8 cellular contexts compared by ENCODE assay signal in the genomic region with DNA sequence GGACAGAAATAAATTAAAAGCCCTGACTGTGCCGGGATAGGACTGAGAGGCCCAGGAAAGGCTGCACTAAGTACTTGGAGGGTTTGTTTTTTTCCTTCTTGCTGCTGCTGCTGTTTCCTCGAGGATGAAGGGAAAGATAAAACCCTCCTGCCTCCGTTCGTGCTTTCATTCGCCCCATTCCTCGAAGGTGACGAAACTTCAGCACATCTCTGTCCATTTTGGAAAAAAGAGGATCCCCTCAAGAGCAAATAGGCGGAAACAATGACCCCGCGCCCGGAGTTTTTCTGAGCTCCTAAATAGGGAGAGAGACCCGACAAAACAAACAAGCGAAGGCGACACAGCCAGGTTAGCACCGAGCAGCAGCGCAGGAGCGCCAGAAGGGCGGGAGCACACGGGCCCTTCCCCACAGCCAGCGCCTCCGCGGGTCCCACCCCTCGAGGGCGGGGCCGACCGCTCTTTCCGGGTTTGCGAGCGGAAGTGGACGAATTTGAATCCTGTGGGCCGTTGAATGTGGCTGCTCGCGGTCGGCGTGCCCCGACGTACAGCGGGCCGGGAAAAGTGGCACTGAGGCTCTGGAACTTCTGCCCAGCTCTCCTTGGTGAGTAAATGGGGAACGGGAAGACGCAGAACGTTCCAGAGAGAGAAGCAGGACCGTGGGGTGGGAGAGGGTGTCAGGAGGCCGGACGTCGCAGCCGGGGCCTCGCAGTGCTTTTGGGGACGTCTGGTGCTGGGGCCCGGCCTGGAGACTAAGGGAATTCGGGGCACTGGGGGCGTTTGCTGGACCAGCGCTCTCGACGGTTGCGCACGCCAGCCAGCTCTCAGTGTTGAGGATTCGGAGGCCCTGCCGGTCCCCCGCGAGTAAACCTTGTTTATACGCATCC. TPM values are rescaled to one million over a fixed set of nuclear protein-coding genes. Genes with fewer than 3 reads are reported as not detected.
DNase-seq lines count a peak whose midpoint lies in the region; FAIRE-seq and TF ChIP-seq lines count a peak whose summit lies in the region.

A gene with protein sequence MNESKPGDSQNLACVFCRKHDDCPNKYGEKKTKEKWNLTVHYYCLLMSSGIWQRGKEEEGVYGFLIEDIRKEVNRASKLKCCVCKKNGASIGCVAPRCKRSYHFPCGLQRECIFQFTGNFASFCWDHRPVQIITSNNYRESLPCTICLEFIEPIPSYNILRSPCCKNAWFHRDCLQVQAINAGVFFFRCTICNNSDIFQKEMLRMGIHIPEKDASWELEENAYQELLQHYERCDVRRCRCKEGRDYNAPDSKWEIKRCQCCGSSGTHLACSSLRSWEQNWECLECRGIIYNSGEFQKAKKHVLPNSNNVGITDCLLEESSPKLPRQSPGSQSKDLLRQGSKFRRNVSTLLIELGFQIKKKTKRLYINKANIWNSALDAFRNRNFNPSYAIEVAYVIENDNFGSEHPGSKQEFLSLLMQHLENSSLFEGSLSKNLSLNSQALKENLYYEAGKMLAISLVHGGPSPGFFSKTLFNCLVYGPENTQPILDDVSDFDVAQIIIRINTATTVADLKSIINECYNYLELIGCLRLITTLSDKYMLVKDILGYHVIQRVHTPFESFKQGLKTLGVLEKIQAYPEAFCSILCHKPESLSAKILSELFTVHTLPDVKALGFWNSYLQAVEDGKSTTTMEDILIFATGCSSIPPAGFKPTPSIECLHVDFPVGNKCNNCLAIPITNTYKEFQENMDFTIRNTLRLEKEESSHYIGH (plus strand): TSS at position 484 of the 881 bp plus-strand sequence. CDS start 21,922 bp downstream, outside the sequence.

- peak within 1 kb of the TSS; percentile 80 for H3K4me3 ChIP-seq in HAP-1
- peak within 1 kb of the TSS; percentile 77 for H3K4me3 ChIP-seq in MG63
- H3K4me3 ChIP-seq in neutrophil (ENCODE audit: low read depth in 1 of 2, low read length in 1 of 2) = peak within 1 kb of the TSS; percentile 75 to 79

- TF ChIP-seq CTCF in neutrophil (IDR thresholded peaks at IDR 0.05) = no peak

- H3K4me1 ChIP-seq in HAP-1 (peaks cover 12% of the 10 kb centered on the region), neutrophil (ENCODE audit: control insufficient read depth in 1 of 2, insufficient read depth in 1 of 2, low read depth in 1 of 2, low read length in 1 of 2) (peaks cover 21 to 22% of the 10 kb centered on the region in 2 experiments)

- peaks cover 4% of the 10 kb centered on the region; the same call in 1 of the 2 replicates for H3K27me3 ChIP-seq in HAP-1 (ENCODE audit: low read depth)
- H3K27me3 ChIP-seq in MG63 = no peaks in the 10 kb centered on the region
- H3K27me3 ChIP-seq in neutrophil = no peaks in the 10 kb centered on the region

- in situ Hi-C loops in G401 (cut with HindIII; ENCODE audit: low sequenced_read_pairs) = no loop called here
- in situ Hi-C loops in HAP-1 (cut with MboI; ENCODE audit: low sequenced_read_pairs) = no loop called here
- in situ Hi-C loops in SK-MEL-5 (cut with HindIII; ENCODE audit: low pct_unique_long_range_greater_than_20kb, low sequenced_read_pairs) = no loop called here

- H3K36me3 ChIP-seq in HAP-1 (replicated peaks) (no peaks in the 10 kb centered on the region; the same call in 1 of the 2 replicates), MG63 (peaks cover 8% of the 10 kb centered on the region), neutrophil (no peaks in the 10 kb centered on the region)

- peak within 1 kb of the TSS; percentile 66 for H3K27ac ChIP-seq in neutrophil
- H3K27ac ChIP-seq in substantia nigra (ENCODE audit: low read depth, low read length, poor library complexity, severe bottlenecking) = peak within 1 kb of the TSS; percentile 70

- DNase-seq in G401 (ENCODE audit: low spot score) = peak; percentile 89
- DNase-seq in HAP-1 (ENCODE audit: low spot score in 2 of 2) = peak; percentile 74 to 93
- DNase-seq in MG63 = peak; percentile 84
- peak; percentile 85 for DNase-seq in SK-MEL-5 (ENCODE audit: low read depth, low spot score)
- DNase-seq in activated naive CD4-positive, alpha-beta T cell treated with Interleukin-2 at 50 U/mL for 16 hours = peak; percentile 92
- peak; percentile 66 to 84 for DNase-seq in frontal cortex (ENCODE audit: low spot score in 2 of 2)
- DNase-seq in substantia nigra (lab: John Stamatoyannopoulos, UW) = peak in 48 of 49 donors; percentile 14 to 88 (median 70)

- no peak for FAIRE-seq in frontal cortex (lab: Jason Lieb, UNC)

- H3K9me3 ChIP-seq in HAP-1 (no peaks in the 10 kb centered on the region), MG63 (no peaks in the 10 kb centered on the region), neutrophil (no peaks in the 10 kb centered on the region)

RNA-seq across cellular contexts. Expression of the gene that starts here (rescaled TPM):
- 22.7 and 41.9 TPM in 2 replicates for total RNA-seq in G401 (2014; rRNA removed; shearing (Covaris generic))
- 14.5 and 22.0 TPM in 2 replicates for total RNA-seq in MG63 (2014; rRNA removed; shearing (Covaris generic); ENCODE audit: low replicate concordance)
- total RNA-seq in SK-MEL-5 (2014; rRNA removed; shearing (Covaris generic)) = 16.8 and 19.2 TPM in 2 replicates
- 6.0 and 10.2 TPM in 2 replicates for polyA plus RNA-seq in SK-MEL-5 (2015; cell fraction: cytosol; rRNA removed)
- polyA plus RNA-seq in SK-MEL-5 (2015; cell fraction: nucleus; rRNA removed) = 23.3 and 29.3 TPM in 2 replicates
- total RNA-seq in frontal cortex = 42.8 TPM

Comparison
In these comparisons a context has a peak if more than half of its experiments do, and no peak if none do; other contexts are left out.
1. Peak in every context shown above with its lines: DNase-seq, H3K4me3 ChIP-seq and H3K27ac ChIP-seq.